1 cellular context compared by ENCODE assay signal in the genomic region with DNA sequence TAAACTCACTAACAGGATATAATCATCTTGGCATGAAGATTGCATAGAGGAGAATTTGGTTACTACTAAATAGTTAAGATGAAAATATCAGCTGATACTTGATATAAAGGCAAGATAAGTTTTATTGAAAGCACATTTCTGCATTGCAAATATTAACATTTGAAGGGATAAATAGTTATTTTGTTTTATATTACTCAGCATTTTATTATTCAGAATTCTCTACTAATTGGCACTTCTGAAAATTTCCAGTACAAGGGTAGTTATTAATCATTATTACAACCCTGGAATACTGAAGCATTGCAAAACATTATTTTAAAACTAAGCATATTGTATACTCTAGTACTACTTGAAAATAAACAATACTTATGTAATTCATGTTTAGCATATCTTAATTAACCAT.
TF ChIP-seq lines count a peak whose summit lies in the region.

No MANE protein-coding gene starts in this region.

TF ChIP-seq in GM23338, 12 proteins besides CTCF, POLR2A, EP300 and RAD21 (continued from another document):
- TF ChIP-seq, protein P1, sequence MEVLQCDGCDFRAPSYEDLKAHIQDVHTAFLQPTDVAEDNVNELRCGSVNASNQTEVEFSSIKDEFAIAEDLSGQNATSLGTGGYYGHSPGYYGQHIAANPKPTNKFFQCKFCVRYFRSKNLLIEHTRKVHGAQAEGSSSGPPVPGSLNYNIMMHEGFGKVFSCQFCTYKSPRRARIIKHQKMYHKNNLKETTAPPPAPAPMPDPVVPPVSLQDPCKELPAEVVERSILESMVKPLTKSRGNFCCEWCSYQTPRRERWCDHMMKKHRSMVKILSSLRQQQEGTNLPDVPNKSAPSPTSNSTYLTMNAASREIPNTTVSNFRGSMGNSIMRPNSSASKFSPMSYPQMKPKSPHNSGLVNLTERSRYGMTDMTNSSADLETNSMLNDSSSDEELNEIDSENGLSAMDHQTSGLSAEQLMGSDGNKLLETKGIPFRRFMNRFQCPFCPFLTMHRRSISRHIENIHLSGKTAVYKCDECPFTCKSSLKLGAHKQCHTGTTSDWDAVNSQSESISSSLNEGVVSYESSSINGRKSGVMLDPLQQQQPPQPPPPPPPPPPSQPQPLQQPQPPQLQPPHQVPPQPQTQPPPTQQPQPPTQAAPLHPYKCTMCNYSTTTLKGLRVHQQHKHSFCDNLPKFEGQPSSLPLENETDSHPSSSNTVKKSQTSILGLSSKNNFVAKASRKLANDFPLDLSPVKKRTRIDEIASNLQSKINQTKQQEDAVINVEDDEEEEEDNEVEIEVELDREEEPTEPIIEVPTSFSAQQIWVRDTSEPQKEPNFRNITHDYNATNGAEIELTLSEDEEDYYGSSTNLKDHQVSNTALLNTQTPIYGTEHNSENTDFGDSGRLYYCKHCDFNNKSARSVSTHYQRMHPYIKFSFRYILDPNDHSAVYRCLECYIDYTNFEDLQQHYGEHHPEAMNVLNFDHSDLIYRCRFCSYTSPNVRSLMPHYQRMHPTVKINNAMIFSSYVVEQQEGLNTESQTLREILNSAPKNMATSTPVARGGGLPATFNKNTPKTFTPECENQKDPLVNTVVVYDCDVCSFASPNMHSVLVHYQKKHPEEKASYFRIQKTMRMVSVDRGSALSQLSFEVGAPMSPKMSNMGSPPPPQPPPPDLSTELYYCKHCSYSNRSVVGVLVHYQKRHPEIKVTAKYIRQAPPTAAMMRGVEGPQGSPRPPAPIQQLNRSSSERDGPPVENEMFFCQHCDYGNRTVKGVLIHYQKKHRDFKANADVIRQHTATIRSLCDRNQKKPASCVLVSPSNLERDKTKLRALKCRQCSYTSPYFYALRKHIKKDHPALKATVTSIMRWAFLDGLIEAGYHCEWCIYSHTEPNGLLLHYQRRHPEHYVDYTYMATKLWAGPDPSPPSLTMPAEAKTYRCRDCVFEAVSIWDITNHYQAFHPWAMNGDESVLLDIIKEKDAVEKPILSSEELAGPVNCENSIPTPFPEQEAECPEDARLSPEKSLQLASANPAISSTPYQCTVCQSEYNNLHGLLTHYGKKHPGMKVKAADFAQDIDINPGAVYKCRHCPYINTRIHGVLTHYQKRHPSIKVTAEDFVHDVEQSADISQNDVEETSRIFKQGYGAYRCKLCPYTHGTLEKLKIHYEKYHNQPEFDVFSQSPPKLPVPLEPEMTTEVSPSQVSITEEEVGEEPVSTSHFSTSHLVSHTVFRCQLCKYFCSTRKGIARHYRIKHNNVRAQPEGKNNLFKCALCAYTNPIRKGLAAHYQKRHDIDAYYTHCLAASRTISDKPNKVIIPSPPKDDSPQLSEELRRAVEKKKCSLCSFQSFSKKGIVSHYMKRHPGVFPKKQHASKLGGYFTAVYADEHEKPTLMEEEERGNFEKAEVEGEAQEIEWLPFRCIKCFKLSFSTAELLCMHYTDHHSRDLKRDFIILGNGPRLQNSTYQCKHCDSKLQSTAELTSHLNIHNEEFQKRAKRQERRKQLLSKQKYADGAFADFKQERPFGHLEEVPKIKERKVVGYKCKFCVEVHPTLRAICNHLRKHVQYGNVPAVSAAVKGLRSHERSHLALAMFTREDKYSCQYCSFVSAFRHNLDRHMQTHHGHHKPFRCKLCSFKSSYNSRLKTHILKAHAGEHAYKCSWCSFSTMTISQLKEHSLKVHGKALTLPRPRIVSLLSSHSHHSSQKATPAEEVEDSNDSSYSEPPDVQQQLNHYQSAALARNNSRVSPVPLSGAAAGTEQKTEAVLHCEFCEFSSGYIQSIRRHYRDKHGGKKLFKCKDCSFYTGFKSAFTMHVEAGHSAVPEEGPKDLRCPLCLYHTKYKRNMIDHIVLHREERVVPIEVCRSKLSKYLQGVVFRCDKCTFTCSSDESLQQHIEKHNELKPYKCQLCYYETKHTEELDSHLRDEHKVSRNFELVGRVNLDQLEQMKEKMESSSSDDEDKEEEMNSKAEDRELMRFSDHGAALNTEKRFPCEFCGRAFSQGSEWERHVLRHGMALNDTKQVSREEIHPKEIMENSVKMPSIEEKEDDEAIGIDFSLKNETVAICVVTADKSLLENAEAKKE (CRISPR knock-in tag; IDR thresholded peaks at IDR 0.05), result no peak
- TF ChIP-seq ETS1 (IDR thresholded peaks at IDR 0.05), result no peak
